Comparison of ENCODE assay signal across 24 cellular contexts in genomic region chr1:215052656-215053055, GRCh38. TPM values are rescaled to one million over a fixed set of nuclear protein-coding genes. Genes with fewer than 3 reads are reported as not detected.
DNase-seq lines count a peak whose midpoint lies in the region; ATAC-seq and TF ChIP-seq lines count a peak whose summit lies in the region.
"Had no signal": no experiment of that assay in that cellular context is flagged by ENCODE, and none has a peak within 500 bp of the region (broad histone marks: within the 10 kb centered on the region; RNA-seq: fewer than 3 reads in every experiment).

No MANE protein-coding gene starts in this region.

- CTCF ChIA-PET in BJ (lab: Yijun Ruan, JAX): no interaction called here

- TF ChIP-seq CTCF in BJ (IDR thresholded peaks at IDR 0.05; ENCODE audit: insufficient read depth, low read depth, low read length): no peak
- no peak for TF ChIP-seq CTCF in astrocyte of the spinal cord (IDR thresholded peaks at IDR 0.05; ENCODE audit: low read depth, low read length)

- no peaks in the 10 kb centered on the region for H3K27me3 ChIP-seq in BJ (ENCODE audit: control insufficient read depth, insufficient read depth, low read length)
- H3K27me3 ChIP-seq: ovary, tibial nerve had no signal

- H3K4me3 ChIP-seq in BJ (ENCODE audit: low read depth, low read length): no peak overlapping the region
- H3K4me3 ChIP-seq in astrocyte of the spinal cord (ENCODE audit: low read depth, low read length): no peak overlapping the region
- H3K4me3 ChIP-seq: GM23338, ovary, tibial nerve had no signal

- POLR2A ChIA-PET in BJ (lab: Charles Lee): no interaction called here

- peak; percentile 41 for DNase-seq in BJ (ENCODE audit: low read depth)
- peak; percentile 1 for DNase-seq in HT1080 (ENCODE audit: low read depth)
- DNase-seq in astrocyte of the spinal cord (ENCODE audit: low read depth, low spot score): peak; percentile 30
- peak; percentile 17 for DNase-seq in kidney glomerular epithelial cell (lab: John Stamatoyannopoulos, UW)
- DNase-seq in midbrain (lab: John Stamatoyannopoulos, UW): no peak
- no peak for DNase-seq in activated CD4-positive, alpha-beta T cell treated with anti-CD3 and anti-CD28 coated beads for 4 hours
- DNase-seq: activated CD4-positive, alpha-beta T cell treated with anti-CD3 and anti-CD28 coated beads for 48 hours; aorta; effector memory CD8-positive, alpha-beta T cell; GF-D8; NCI-H1417 treated with DMSO at 0.1 percent for 48 hours; NCI-H2029 treated with DMSO at 0.1 percent for 48 hours; NCI-H524; nephron progenitor cell; ovary; Right ventricle myocardium superior; stimulated activated CD4-positive, alpha-beta T cell treated with anti-CD3 and anti-CD28 coated beads, Interleukin-15, amount 100 ng/mL, for 24 hours; stimulated activated CD4-positive, alpha-beta T cell treated with anti-CD3 and anti-CD28 coated beads, Interleukin-4, amount 100 ng/mL, for 4 hours; WERI-Rb-1 had no signal

- in situ Hi-C loops in astrocyte of the spinal cord (cut with HindIII; ENCODE audit: low sequenced_read_pairs): no loop called here

- H3K36me3 ChIP-seq in BJ (ENCODE audit: control insufficient read depth, insufficient read depth, low read length): no peaks in the 10 kb centered on the region
- H3K36me3 ChIP-seq: ovary, tibial nerve, WERI-Rb-1 had no signal

- ATAC-seq in GM21360 (IDR thresholded peaks at IDR 0.05; ENCODE audit: unreplicated experiment) (no peak), HG03097 (IDR thresholded peaks at IDR 0.05; ENCODE audit: low FRiP score, unreplicated experiment) (no peak)
- ATAC-seq: effector memory CD8-positive, alpha-beta T cell; GM23338 had no signal

RNA-seq across cellular contexts. Expression of gene KCNK2, which starts 29.9 kb away (rescaled TPM):
- polyA plus RNA-seq in BJ (2011; rRNA removed): 23.9 and 29.9 TPM in 2 replicates
- 15.3 and 17.8 TPM in 2 replicates for polyA minus RNA-seq in BJ (2011; rRNA and poly(A)+ RNA removed)
- 4.7 and 5.0 TPM in 2 replicates for total RNA-seq in HT1080 (2014; rRNA removed; shearing (Covaris generic))
- polyA plus RNA-seq in HT1080 (2015; cell fraction: cytosol; rRNA removed): 1.8 and 2.8 TPM in 2 replicates
- polyA plus RNA-seq in HT1080 (2015; cell fraction: nucleus; rRNA removed): 0.74 and 1.00 TPM in 2 replicates
- total RNA-seq: activated CD8-positive, alpha-beta memory T cell treated with anti-CD3 and anti-CD28 coated beads for 36 hours had no signal

Comparison
In these comparisons a context has a peak if more than half of its experiments do, and no peak if none do; other contexts are left out.
1. DNase-seq: peak in BJ (single experiment), HT1080 (single experiment), astrocyte of the spinal cord (single experiment) and kidney glomerular epithelial cell (single experiment); none in midbrain (single experiment) and activated CD4-positive, alpha-beta T cell treated with anti-CD3 and anti-CD28 coated beads for 4 hours (0 of 2).